27 cellular contexts compared by ENCODE assay signal in genomic region chr17:51840688-51841087, GRCh38.
"Had no signal": no experiment of that assay in that cellular context is flagged by ENCODE, and none has a peak within 500 bp of the region (broad histone marks: within the 10 kb centered on the region; RNA-seq: fewer than 3 reads in every experiment).

No MANE protein-coding gene starts in this region.

- H3K27ac ChIP-seq: ascending aorta, breast epithelium, cardiac muscle cell, colonic mucosa, epithelial cell of prostate, esophagus squamous epithelium, gastroesophageal sphincter, heart right ventricle, WERI-Rb-1 had no signal

- H3K9me3 ChIP-seq: ascending aorta, breast epithelium, colonic mucosa, esophagus squamous epithelium, gastroesophageal sphincter, heart right ventricle had no signal

- DNase-seq: activated B cell treated with CpG ODN at 0.5 μM for 24 hours; activated CD4-positive, alpha-beta T cell treated with anti-CD3 and anti-CD28 coated beads for 48 hours; activated CD4-positive, alpha-beta T cell treated with anti-CD3 and anti-CD28 coated beads, Interleukin-2, amount 50 U/mL, for 1 hour; activated CD4-positive, alpha-beta T cell treated with anti-CD3 and anti-CD28 coated beads, Interleukin-2, amount 50 U/mL, for 48 hours; activated CD8-positive, alpha-beta memory T cell treated with anti-CD3 and anti-CD28 coated beads, Interleukin-2, amount 50 U/mL, for 48 hours; activated gamma-delta T cell; activated naive CD4-positive, alpha-beta T cell; activated naive CD4-positive, alpha-beta T cell treated with anti-CD3 and anti-CD28 coated beads, Interleukin-2, amount 10 ng/mL, durations not matched to agents 7 days and 5 days; activated naive CD8-positive, alpha-beta T cell treated with anti-CD3 and anti-CD28 coated beads, Interleukin-2, amount 10 ng/mL, durations not matched to agents 7 days and 5 days; activated T-cell treated with anti-CD3 and anti-CD28 coated beads for 4 hours; activated T-cell treated with anti-CD3 and anti-CD28 coated beads, Interleukin-2, amount 50 U/mL, for 24 hours; activated T-cell treated with anti-CD3 and anti-CD28 coated beads, Interleukin-2, amount 50 U/mL, for 72 hours; central memory CD4-positive, alpha-beta T cell; cerebellar nuclear complex; colonic mucosa; effector CD8-positive, alpha-beta T cell; esophagus squamous epithelium; foreskin melanocyte; heart right ventricle; WERI-Rb-1 had no signal

- H3K36me3 ChIP-seq: ascending aorta, breast epithelium, cardiac muscle cell, colonic mucosa, esophagus squamous epithelium, gastroesophageal sphincter, heart right ventricle, WERI-Rb-1 had no signal

- ATAC-seq: activated CD4-positive, CD25-positive, alpha-beta regulatory T cell treated with anti-CD3 and anti-CD28 coated beads, Interleukin-2, amount 50 U/mL, for 24 hours; activated naive CD4-positive, alpha-beta T cell treated with anti-CD3 and anti-CD28 coated beads, Interleukin-2, amount 50 U/mL, for 72 hours; gastroesophageal sphincter; heart right ventricle had no signal

- H3K4me3 ChIP-seq: ascending aorta, breast epithelium, cardiac muscle cell, colonic mucosa, esophagus squamous epithelium, gastroesophageal sphincter, heart right ventricle had no signal

- H3K4me1 ChIP-seq: ascending aorta, breast epithelium, colonic mucosa, esophagus squamous epithelium, gastroesophageal sphincter, heart right ventricle had no signal

- H3K27me3 ChIP-seq: ascending aorta, cardiac muscle cell, colonic mucosa, esophagus squamous epithelium had no signal
